1 cellular context compared by ENCODE assay signal in genomic region chr1:116144151-116144550, GRCh38.
TF ChIP-seq lines count a peak whose summit lies in the region.

No MANE protein-coding gene starts in this region.

TF ChIP-seq in SK-N-SH, 30 proteins besides CTCF, POLR2A, EP300 and RAD21 (continued from another document):
- no peak for TF ChIP-seq PBX3 (IDR thresholded peaks at IDR 0.05)
